Comparison of ENCODE assay signal across 20 cellular contexts in genomic region chr13:72884111-72884510, GRCh38.
"Had no signal": no experiment of that assay in that cellular context is flagged by ENCODE, and none has a peak within 500 bp of the region (broad histone marks: within the 10 kb centered on the region; RNA-seq: fewer than 3 reads in every experiment).

No MANE protein-coding gene starts in this region.

- H3K79me2 ChIP-seq: parathyroid adenoma had no signal

- H3K9me3 ChIP-seq: mucosa of descending colon, prostate gland, right lobe of liver had no signal

- DNase-seq: central memory CD4-positive, alpha-beta T cell; cortex of kidney; effector memory CD8-positive, alpha-beta T cell; heart left ventricle; hippocampal formation; islet precursor cell; mucosa of descending colon; occipital lobe; retina; right lobe of liver; stimulated activated CD4-positive, alpha-beta T cell treated with anti-CD3 and anti-CD28 coated beads, Interleukin-2, amount 100 ng/mL, for 24 hours; stimulated activated CD4-positive, alpha-beta T cell treated with anti-CD3 and anti-CD28 coated beads, Interleukin-4, amount 100 ng/mL, for 4 hours; stimulated activated naive B cell treated with anti-CD40 and anti-IgM and Interleukin-4, amounts not matched to agents 10 μg/mL and 1 μg/mL and 100 μg/mL, for 72 hours; stomach; substantia nigra; trophoblast cell had no signal

- H3K4me1 ChIP-seq: parathyroid adenoma, prostate gland, right lobe of liver, stomach had no signal

- H2AFZ ChIP-seq: parathyroid adenoma had no signal

- H3K36me3 ChIP-seq: heart left ventricle, prostate gland, right lobe of liver had no signal

- ATAC-seq: effector memory CD8-positive, alpha-beta T cell; heart left ventricle; left lobe of liver; mucosa of descending colon; right lobe of liver; stimulated activated naive B cell treated with anti-CD40 and anti-IgM and Interleukin-4, amounts not matched to agents 10 μg/mL and 1 μg/mL and 100 μg/mL, for 72 hours had no signal

- H3K27ac ChIP-seq: heart left ventricle, parathyroid adenoma, prostate gland, right lobe of liver, stomach had no signal

- FAIRE-seq: frontal cortex had no signal

- H3K4me3 ChIP-seq: heart left ventricle, mucosa of descending colon, prostate gland, right lobe of liver, stomach had no signal

- H3K9ac ChIP-seq: parathyroid adenoma had no signal

- H3K27me3 ChIP-seq: heart left ventricle, right lobe of liver, stomach had no signal
